ENCODE assay signal across 14 cellular contexts in the genomic region with DNA sequence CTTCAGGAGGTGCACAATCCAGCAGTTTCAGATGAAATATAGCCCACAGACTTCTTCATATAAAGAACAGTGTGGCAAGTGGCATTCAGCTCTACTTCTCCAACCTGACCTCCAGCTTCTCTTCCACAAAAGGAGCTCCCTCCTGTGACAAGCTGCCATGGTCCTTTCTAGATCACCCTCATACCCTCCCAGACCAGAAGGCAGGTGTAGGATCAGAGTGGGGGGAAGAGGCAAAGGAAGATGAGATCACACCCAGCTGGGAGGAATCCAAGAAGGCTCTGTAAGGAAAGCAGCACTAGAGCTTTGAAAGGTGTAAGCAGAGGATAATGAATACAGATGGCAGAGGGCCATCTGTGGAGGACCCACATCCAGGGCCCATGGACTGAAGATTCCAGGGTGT.
"Had no signal": no experiment of that assay in that cellular context is flagged by ENCODE, and none has a peak within 500 bp of the region (broad histone marks: within the 10 kb centered on the region; RNA-seq: fewer than 3 reads in every experiment).

No MANE protein-coding gene starts in this region.

- H3K9me3 Mint-ChIP-seq: activated naive CD4-positive, alpha-beta T cell treated with anti-CD3 and anti-CD28 coated beads, Interleukin-2, amount 10 ng/mL, durations not matched to agents 7 days and 5 days; activated T-helper 2 cell treated with anti-CD3 and anti-CD28 coated beads, Interferon-gamma antibody, Interleukin-2, Interleukin-4, amounts not matched to agents 10 μg/mL and 5 μg/mL and 100 μg/mL, durations not matched to agents 14 hours and 24 hours and 36 hours; nephron; stimulated activated naive CD8-positive, alpha-beta T cell treated with anti-CD3 and anti-CD28 coated beads, Interleukin-15, Interleukin-2, amounts not matched to agents 100 ng/mL and 50 ng/mL, for 24 hours had no signal

- H3K9me3 ChIP-seq: gastrocnemius medialis, upper lobe of right lung had no signal

- H3K4me3 ChIP-seq: gastrocnemius medialis, upper lobe of right lung had no signal

- ATAC-seq: activated CD4-positive, CD25-positive, alpha-beta regulatory T cell treated with anti-CD3 and anti-CD28 coated beads, Interleukin-2, amount 50 U/mL, for 24 hours; left ventricle myocardium superior; sciatic nerve; upper lobe of right lung had no signal

- H3K4me3 Mint-ChIP-seq: activated naive CD4-positive, alpha-beta T cell treated with anti-CD3 and anti-CD28 coated beads, Interleukin-2, amount 10 ng/mL, durations not matched to agents 7 days and 5 days; nephron; stimulated activated naive CD8-positive, alpha-beta T cell treated with anti-CD3 and anti-CD28 coated beads, Interleukin-15, Interleukin-2, amounts not matched to agents 100 ng/mL and 50 ng/mL, for 24 hours had no signal

- H3K27me3 ChIP-seq: gastrocnemius medialis, upper lobe of right lung had no signal

- H3K27ac ChIP-seq: epithelial cell of prostate, upper lobe of right lung had no signal

- DNase-seq: activated naive CD4-positive, alpha-beta T cell treated with anti-CD3 and anti-CD28 coated beads, Interleukin-2, amount 10 ng/mL, durations not matched to agents 7 days and 5 days; central memory CD4-positive, alpha-beta T cell; cortex of kidney; effector memory CD4-positive, alpha-beta T cell; kidney; left ventricle myocardium superior; upper lobe of right lung had no signal

- H3K27ac Mint-ChIP-seq: activated naive CD4-positive, alpha-beta T cell treated with anti-CD3 and anti-CD28 coated beads, Interleukin-2, amount 10 ng/mL, durations not matched to agents 7 days and 5 days; activated T-helper 2 cell treated with anti-CD3 and anti-CD28 coated beads, Interferon-gamma antibody, Interleukin-2, Interleukin-4, amounts not matched to agents 10 μg/mL and 5 μg/mL and 100 μg/mL, durations not matched to agents 14 hours and 24 hours and 36 hours; nephron; stimulated activated naive CD8-positive, alpha-beta T cell treated with anti-CD3 and anti-CD28 coated beads, Interleukin-15, Interleukin-2, amounts not matched to agents 100 ng/mL and 50 ng/mL, for 24 hours had no signal

- H3K27me3 Mint-ChIP-seq: activated naive CD4-positive, alpha-beta T cell treated with anti-CD3 and anti-CD28 coated beads, Interleukin-2, amount 10 ng/mL, durations not matched to agents 7 days and 5 days; stimulated activated naive CD8-positive, alpha-beta T cell treated with anti-CD3 and anti-CD28 coated beads, Interleukin-15, Interleukin-2, amounts not matched to agents 100 ng/mL and 50 ng/mL, for 24 hours had no signal
